In the genomic region with DNA sequence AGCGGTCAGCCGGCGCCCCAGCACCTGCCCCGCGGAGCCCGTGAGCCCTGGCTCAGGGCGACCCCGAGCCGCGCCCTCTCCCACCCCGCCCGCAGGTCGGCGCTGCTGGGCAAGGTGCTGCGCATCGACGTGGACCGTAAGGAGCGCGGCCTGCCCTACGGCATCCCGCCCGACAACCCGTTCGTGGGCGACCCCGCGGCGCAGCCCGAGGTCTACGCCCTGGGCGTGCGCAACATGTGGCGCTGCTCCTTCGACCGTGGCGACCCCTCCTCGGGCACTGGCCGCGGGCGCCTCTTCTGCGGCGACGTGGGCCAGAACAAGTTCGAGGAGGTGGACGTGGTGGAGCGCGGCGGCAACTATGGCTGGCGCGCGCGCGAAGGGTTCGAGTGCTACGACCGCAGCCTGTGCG, we compare ENCODE assay signal across 17 cellular contexts. TPM values are rescaled to one million over a fixed set of nuclear protein-coding genes. Genes with fewer than 3 reads are reported as not detected.
A peak's percentile ranks its signal among the peaks of the same experiment; 100 is the strongest.
DNase-seq lines count a peak whose midpoint lies in the region; ATAC-seq and TF ChIP-seq lines count a peak whose summit lies in the region.
"Had no signal": no experiment of that assay in that cellular context is flagged by ENCODE, and none has a peak within 500 bp of the region (broad histone marks: within the 10 kb centered on the region; RNA-seq: fewer than 3 reads in every experiment).

No MANE protein-coding gene starts in this region.

- TF ChIP-seq RAD21 in IMR-90 (IDR thresholded peaks at IDR 0.05; ENCODE audit: low read length), result no peak

- intact Hi-C loops in IMR-90 (cut with micrococcal nuclease), result no loop called here

- H4K20me1 ChIP-seq in IMR-90 (ENCODE audit: insufficient read depth, low read length), result no peaks in the 10 kb centered on the region

- 20% methylated on average over 44 of the region's 58 CpGs; no CpG with 5 or more reads in 1 of the 2 experiments for WGBS in IMR-90 (ENCODE audit: extremely low coverage in 2 of 2, insufficient read length in 1 of 2), 2 experiments
- WGBS in neuronal stem cell (ENCODE audit: extremely low coverage in 2 of 2, insufficient read length in 2 of 2, insufficient replicate concordance in 1 of 2), 2 donors, result no CpG with 5 or more reads among the region's 58 CpGs

- no peak overlapping the region for H2BK20ac ChIP-seq in IMR-90 (ENCODE audit: low read depth, low read length)

- H2BK12ac ChIP-seq in neuronal stem cell (ENCODE audit: low read length), result peak overlapping the region; percentile 27

- H4K91ac ChIP-seq in IMR-90 (ENCODE audit: insufficient read depth, low read depth, low read length) (no peak overlapping the region), neuronal stem cell (ENCODE audit: low read depth, low read length, poor library complexity) (no peak overlapping the region)

- H2AFZ ChIP-seq in IMR-90 (replicated peaks; ENCODE audit: low read length, poor library complexity), result peak overlapping the region; percentile 30
- no peak overlapping the region for H2AFZ ChIP-seq in neuronal stem cell (ENCODE audit: low read length)

- H3K27me3 Mint-ChIP-seq in endothelial cell (ENCODE audit: unreplicated experiment), result peaks cover 29% of the 10 kb centered on the region

- in situ Hi-C loops in IMR-90 (cut with MboI; ENCODE audit: low sequenced_read_pairs), result no loop called here

- no peak for ATAC-seq in IMR-90 (ENCODE audit: low read depth)
- no peak for ATAC-seq in GM18502 (IDR thresholded peaks at IDR 0.05; ENCODE audit: poor library complexity, unreplicated experiment)
- no peak for ATAC-seq in HG02840 (IDR thresholded peaks at IDR 0.05; ENCODE audit: low FRiP score, unreplicated experiment)
- no peak for ATAC-seq in GM21367 (IDR thresholded peaks at IDR 0.05; ENCODE audit: unreplicated experiment)
- ATAC-seq: left ventricle myocardium superior had no signal

- CTCF ChIA-PET in IMR-90 (lab: Yijun Ruan, JAX), result no interaction called here

- H3K18ac ChIP-seq in IMR-90 (ENCODE audit: low read depth, low read length) (no peak overlapping the region), neuronal stem cell (ENCODE audit: low read length) (no peak overlapping the region)

- peak; percentile 51 for DNase-seq in DMS 273 (lab: John Stamatoyannopoulos, UW; ENCODE audit: unreplicated experiment)
- no peak for DNase-seq in DMS 273 treated with DMSO at 0.1 percent for 48 hours (lab: John Stamatoyannopoulos, UW)
- no peak for DNase-seq in IMR-90
- DNase-seq in endothelial cell (ENCODE audit: low spot score), result peak; percentile 47
- DNase-seq in neuronal stem cell (ENCODE audit: low spot score), result no peak
- DNase-seq: CD4-positive, CD25-positive, alpha-beta regulatory T cell; HCEC 1CT; left ventricle myocardium superior; MM.1S; natural killer cell; NCI-H2107; SJCRH30; stimulated activated CD4-positive, alpha-beta T cell treated with anti-CD3 and anti-CD28 coated beads, Interleukin-4, amount 100 ng/mL, for 24 hours had no signal

- H3K27ac Mint-ChIP-seq in endothelial cell (ENCODE audit: unreplicated experiment), result no peak overlapping the region
- H3K27ac Mint-ChIP-seq: CD4-positive, CD25-positive, alpha-beta regulatory T cell; natural killer cell had no signal

- no peak overlapping the region for H2BK120ac ChIP-seq in IMR-90 (ENCODE audit: low read depth, low read length)
- H2BK120ac ChIP-seq in neuronal stem cell (ENCODE audit: low read depth, low read length), result no peak overlapping the region

- no TSS peak for BruUV-seq in IMR-90 (replicated peaks; lab: Mats Ljungman, UMichigan)

- no peaks in the 10 kb centered on the region for H3K9me3 Mint-ChIP-seq in endothelial cell (ENCODE audit: unreplicated experiment)
- H3K9me3 Mint-ChIP-seq: natural killer cell had no signal

- H3K4me3 Mint-ChIP-seq in endothelial cell (ENCODE audit: unreplicated experiment), result no peak overlapping the region
- H3K4me3 Mint-ChIP-seq: natural killer cell had no signal

- H3K9me1 ChIP-seq in IMR-90 (ENCODE audit: insufficient read depth, low read length), result peaks cover 10% of the 10 kb centered on the region; the same call in 1 of the 2 replicates

- H2AK9ac ChIP-seq in IMR-90 (replicated peaks; ENCODE audit: low read depth, low read length, poor library complexity), result no peak overlapping the region

- POLR2A ChIA-PET in IMR-90 (lab: Charles Lee; ENCODE audit: unreplicated experiment), result no interaction called here

- no peak overlapping the region for H4K5ac ChIP-seq in IMR-90 (ENCODE audit: low read depth, low read length)

- no peak overlapping the region for H3K56ac ChIP-seq in IMR-90 (ENCODE audit: extremely low read depth, insufficient read depth, low read length)

- H3K36me3 Mint-ChIP-seq in endothelial cell (ENCODE audit: low read depth, unreplicated experiment), result peaks cover 13% of the 10 kb centered on the region
- H3K36me3 Mint-ChIP-seq: CD4-positive, CD25-positive, alpha-beta regulatory T cell; natural killer cell had no signal

- H3K4me1 Mint-ChIP-seq in endothelial cell (ENCODE audit: unreplicated experiment), result peaks cover 11% of the 10 kb centered on the region
- H3K4me1 Mint-ChIP-seq: natural killer cell had no signal

- no peak overlapping the region for H3K4me3 ChIP-seq in IMR-90 (ENCODE audit: insufficient read depth, low read depth, low read length)
- H3K4me3 ChIP-seq in neuronal stem cell (ENCODE audit: low read length in 2 of 2), result peak overlapping the region in 1 of 2 donors; percentile 19
- H3K4me3 ChIP-seq: SJCRH30 had no signal

- no peaks in the 10 kb centered on the region for H3K9me3 ChIP-seq in IMR-90 (ENCODE audit: control insufficient read depth, insufficient read depth, low read length)
- peaks cover 0 to 3% of the 10 kb centered on the region in 2 donors for H3K9me3 ChIP-seq in neuronal stem cell (replicated peaks in 1 of 2; ENCODE audit: control insufficient read depth in 2 of 2, insufficient read depth in 1 of 2, low read depth in 1 of 2, low read length in 2 of 2)
- H3K9me3 ChIP-seq: SJCRH30 had no signal

- H3K4me2 ChIP-seq in IMR-90 (ENCODE audit: low read depth, low read length) (no peak overlapping the region), neuronal stem cell (ENCODE audit: insufficient read depth, low read length, poor library complexity, severe bottlenecking) (no peak overlapping the region)

- TF ChIP-seq POLR2A in IMR-90 (IDR thresholded peaks at IDR 0.05; ENCODE audit: low read depth, low read length), result no peak

- H4K8ac ChIP-seq in IMR-90 (ENCODE audit: low read depth in 2 of 2, low read length in 2 of 2), result no peak overlapping the region
- H4K8ac ChIP-seq in neuronal stem cell (ENCODE audit: low read depth, low read length), result no peak overlapping the region

- H3K27ac ChIP-seq in IMR-90 (ENCODE audit: insufficient read depth, low read length) (no peak overlapping the region), neuronal stem cell (replicated peaks; ENCODE audit: low read length) (no peak overlapping the region)
- H3K27ac ChIP-seq: 22Rv1, SJCRH30 had no signal

- H2AK5ac ChIP-seq in IMR-90 (ENCODE audit: low read depth, low read length), result no peak overlapping the region
- H2AK5ac ChIP-seq in neuronal stem cell (ENCODE audit: low read depth, low read length), result no peak overlapping the region

- H3K4me1 ChIP-seq in IMR-90 (ENCODE audit: control insufficient read depth, insufficient read depth, low read length) (peaks cover 3% of the 10 kb centered on the region; the same call in 1 of the 2 replicates), neuronal stem cell (ENCODE audit: control insufficient read depth in 2 of 2, insufficient read depth in 1 of 2, low read depth in 1 of 2, low read length in 2 of 2) (peaks cover 30 to 32% of the 10 kb centered on the region in 2 donors)
- H3K4me1 ChIP-seq: SJCRH30 had no signal

- H3K36me3 ChIP-seq in IMR-90 (ENCODE audit: control insufficient read depth, insufficient read depth, low read length) (no peaks in the 10 kb centered on the region), neuronal stem cell (replicated peaks in 1 of 2; ENCODE audit: control insufficient read depth in 2 of 2, insufficient read depth in 2 of 2, low read length in 2 of 2) (no peaks in the 10 kb centered on the region)
- H3K36me3 ChIP-seq: SJCRH30 had no signal

- dilution Hi-C loops in IMR-90 (cut with HindIII; ENCODE audit: low sequenced_read_pairs, unreplicated experiment), result no loop called here

- no peak for TF ChIP-seq CTCF in IMR-90 (conservative IDR thresholded peaks at IDR 0.05; ENCODE audit: low read depth, low read length)
- peak; percentile 39 for TF ChIP-seq CTCF in endothelial cell (IDR thresholded peaks at IDR 0.05; ENCODE audit: unreplicated experiment)

- H3K27me3 ChIP-seq in IMR-90 (ENCODE audit: control insufficient read depth, insufficient read depth, low read length), result peaks cover 43% of the 10 kb centered on the region
- H3K27me3 ChIP-seq in neuronal stem cell (ENCODE audit: control insufficient read depth in 3 of 3, insufficient read depth in 3 of 3, low read depth in 1 of 3, low read length in 3 of 3), result peaks cover 0 to 8% (median 0%) of the 10 kb centered on the region in 3 experiments
- H3K27me3 ChIP-seq: SJCRH30 had no signal

- no peak overlapping the region for H2BK5ac ChIP-seq in IMR-90 (ENCODE audit: low read depth, low read length, poor library complexity, severe bottlenecking)
- no peak overlapping the region for H2BK5ac ChIP-seq in neuronal stem cell (ENCODE audit: low read length)

- no peak overlapping the region for H3K9ac ChIP-seq in IMR-90 (ENCODE audit: low read depth, low read length)
- no peak overlapping the region for H3K9ac ChIP-seq in neuronal stem cell (ENCODE audit: low read depth, low read length, poor library complexity)

- H3K14ac ChIP-seq in IMR-90 (replicated peaks; ENCODE audit: low read depth, low read length) (no peak overlapping the region), neuronal stem cell (ENCODE audit: low read length) (no peak overlapping the region)

- no peak overlapping the region for H3K23ac ChIP-seq in IMR-90 (ENCODE audit: low read depth, low read length)
- H3K23ac ChIP-seq in neuronal stem cell (ENCODE audit: low read depth, low read length, poor library complexity), result peak overlapping the region; percentile 53

- no peak overlapping the region for H2BK15ac ChIP-seq in IMR-90 (ENCODE audit: low read depth, low read length)
- H2BK15ac ChIP-seq in neuronal stem cell (ENCODE audit: low read length), result peak overlapping the region; percentile 46

- H3K79me1 ChIP-seq in IMR-90 (ENCODE audit: low read depth in 1 of 2, low read length in 2 of 2) (no peaks in the 10 kb centered on the region), neuronal stem cell (ENCODE audit: low read depth, low read length) (no peaks in the 10 kb centered on the region)

- H3K4ac ChIP-seq in IMR-90 (ENCODE audit: low read depth, low read length), result no peak overlapping the region
- H3K4ac ChIP-seq in neuronal stem cell (ENCODE audit: low read length), result no peak overlapping the region

RNA-seq across cellular contexts. Expression of a gene that starts 14.4 kb away (rescaled TPM):
- total RNA-seq in IMR-90 (2012; rRNA removed) (0.56 and 0.72 TPM in 2 replicates), endothelial cell (ENCODE audit: unreplicated experiment) (15.1 TPM)
- polyA plus RNA-seq in IMR-90 (2012; rRNA removed), result 0.65 and 1.4 TPM in 2 replicates
- 0.48 and 1.5 TPM in 2 replicates for polyA plus RNA-seq in IMR-90 (2012; cell fraction: cytosol; rRNA removed)
- 0.64 and 1.3 TPM in 2 replicates for polyA plus RNA-seq in IMR-90 (2012; cell fraction: nucleus; rRNA removed; ENCODE audit: low replicate concordance)
- 0.67 TPM for polyA plus RNA-seq in neuronal stem cell (2013, experiment 1 of 2)
- polyA plus RNA-seq in neuronal stem cell (2013, experiment 2 of 2), result 0.71 TPM
- total RNA-seq: CD4-positive, CD25-positive, alpha-beta regulatory T cell; natural killer cell; SJCRH30 had no signal

RNA-seq across cellular contexts. Expression of a gene that starts 24.8 kb away (rescaled TPM):
- total RNA-seq in IMR-90 (2012; rRNA removed) (under 0.01 and 0.18 TPM in 2 replicates), endothelial cell (ENCODE audit: unreplicated experiment) (5.2 TPM)
- 0.24 and 0.31 TPM in 2 replicates for polyA plus RNA-seq in IMR-90 (2012; rRNA removed)
- polyA plus RNA-seq in IMR-90 (2012; cell fraction: cytosol; rRNA removed), result 0.09 and 0.31 TPM in 2 replicates
- polyA plus RNA-seq in IMR-90 (2012; cell fraction: nucleus; rRNA removed; ENCODE audit: low replicate concordance), result 1.0 and 1.2 TPM in 2 replicates
- 1.5 TPM for polyA plus RNA-seq in neuronal stem cell (2013, experiment 1 of 2)
- 1.6 TPM for polyA plus RNA-seq in neuronal stem cell (2013, experiment 2 of 2)
- total RNA-seq: CD4-positive, CD25-positive, alpha-beta regulatory T cell had no signal
- polyA plus RNA-seq: CD4-positive, CD25-positive, alpha-beta regulatory T cell had no signal

RNA-seq across cellular contexts. Expression of a gene that starts 55.3 kb away (rescaled TPM):
- total RNA-seq in IMR-90 (2012; rRNA removed) (13.9 and 16.0 TPM in 2 replicates), endothelial cell (ENCODE audit: unreplicated experiment) (42.1 TPM)
- 19.0 and 22.2 TPM in 2 replicates for polyA plus RNA-seq in IMR-90 (2012; rRNA removed)
- 10.9 and 15.5 TPM in 2 replicates for polyA plus RNA-seq in IMR-90 (2012; cell fraction: cytosol; rRNA removed)
- polyA plus RNA-seq in IMR-90 (2012; cell fraction: nucleus; rRNA removed; ENCODE audit: low replicate concordance), result 11.3 and 20.4 TPM in 2 replicates
- polyA plus RNA-seq in neuronal stem cell (2013, experiment 1 of 2), result 22.3 TPM
- 22.5 TPM for polyA plus RNA-seq in neuronal stem cell (2013, experiment 2 of 2)

Comparison
In these comparisons a context has a peak if more than half of its experiments do, and no peak if none do; other contexts are left out.
1. DNase-seq: peak in DMS 273 (single experiment) and endothelial cell (single experiment); none in DMS 273 treated with DMSO at 0.1 percent for 48 hours (single experiment), IMR-90 (single experiment) and neuronal stem cell (single experiment).